Comparison of ENCODE assay signal across 2 cellular contexts in genomic region chr12:7302536-7303113, GRCh38.
A peak's percentile ranks its signal among the peaks of the same experiment; 100 is the strongest.
TF ChIP-seq lines count a peak whose summit lies in the region.

No MANE protein-coding gene starts in this region.

TF ChIP-seq in GM23338, 12 proteins besides CTCF, POLR2A, EP300 and RAD21 (continued from another document):
- TF ChIP-seq, protein P1, sequence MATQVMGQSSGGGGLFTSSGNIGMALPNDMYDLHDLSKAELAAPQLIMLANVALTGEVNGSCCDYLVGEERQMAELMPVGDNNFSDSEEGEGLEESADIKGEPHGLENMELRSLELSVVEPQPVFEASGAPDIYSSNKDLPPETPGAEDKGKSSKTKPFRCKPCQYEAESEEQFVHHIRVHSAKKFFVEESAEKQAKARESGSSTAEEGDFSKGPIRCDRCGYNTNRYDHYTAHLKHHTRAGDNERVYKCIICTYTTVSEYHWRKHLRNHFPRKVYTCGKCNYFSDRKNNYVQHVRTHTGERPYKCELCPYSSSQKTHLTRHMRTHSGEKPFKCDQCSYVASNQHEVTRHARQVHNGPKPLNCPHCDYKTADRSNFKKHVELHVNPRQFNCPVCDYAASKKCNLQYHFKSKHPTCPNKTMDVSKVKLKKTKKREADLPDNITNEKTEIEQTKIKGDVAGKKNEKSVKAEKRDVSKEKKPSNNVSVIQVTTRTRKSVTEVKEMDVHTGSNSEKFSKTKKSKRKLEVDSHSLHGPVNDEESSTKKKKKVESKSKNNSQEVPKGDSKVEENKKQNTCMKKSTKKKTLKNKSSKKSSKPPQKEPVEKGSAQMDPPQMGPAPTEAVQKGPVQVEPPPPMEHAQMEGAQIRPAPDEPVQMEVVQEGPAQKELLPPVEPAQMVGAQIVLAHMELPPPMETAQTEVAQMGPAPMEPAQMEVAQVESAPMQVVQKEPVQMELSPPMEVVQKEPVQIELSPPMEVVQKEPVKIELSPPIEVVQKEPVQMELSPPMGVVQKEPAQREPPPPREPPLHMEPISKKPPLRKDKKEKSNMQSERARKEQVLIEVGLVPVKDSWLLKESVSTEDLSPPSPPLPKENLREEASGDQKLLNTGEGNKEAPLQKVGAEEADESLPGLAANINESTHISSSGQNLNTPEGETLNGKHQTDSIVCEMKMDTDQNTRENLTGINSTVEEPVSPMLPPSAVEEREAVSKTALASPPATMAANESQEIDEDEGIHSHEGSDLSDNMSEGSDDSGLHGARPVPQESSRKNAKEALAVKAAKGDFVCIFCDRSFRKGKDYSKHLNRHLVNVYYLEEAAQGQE (IDR thresholded peaks at IDR 0.05; ENCODE audit: unreplicated experiment), result no peak
- TF ChIP-seq NANOG (IDR thresholded peaks at IDR 0.05; ENCODE audit: borderline replicate concordance), result no peak
- TF ChIP-seq POLR2AphosphoS5 (IDR thresholded peaks at IDR 0.05; ENCODE audit: low read depth), result no peak
- no peak for TF ChIP-seq STAT1 (IDR thresholded peaks at IDR 0.05; ENCODE audit: unreplicated experiment)
- no peak for TF ChIP-seq JUNB (IDR thresholded peaks at IDR 0.05; ENCODE audit: unreplicated experiment)
- no peak for TF ChIP-seq ZNF114 (CRISPR knock-in tag; IDR thresholded peaks at IDR 0.05)
- no peak for TF ChIP-seq ZNF331 (CRISPR knock-in tag; IDR thresholded peaks at IDR 0.05; ENCODE audit: low read depth)
- TF ChIP-seq, protein P2, sequence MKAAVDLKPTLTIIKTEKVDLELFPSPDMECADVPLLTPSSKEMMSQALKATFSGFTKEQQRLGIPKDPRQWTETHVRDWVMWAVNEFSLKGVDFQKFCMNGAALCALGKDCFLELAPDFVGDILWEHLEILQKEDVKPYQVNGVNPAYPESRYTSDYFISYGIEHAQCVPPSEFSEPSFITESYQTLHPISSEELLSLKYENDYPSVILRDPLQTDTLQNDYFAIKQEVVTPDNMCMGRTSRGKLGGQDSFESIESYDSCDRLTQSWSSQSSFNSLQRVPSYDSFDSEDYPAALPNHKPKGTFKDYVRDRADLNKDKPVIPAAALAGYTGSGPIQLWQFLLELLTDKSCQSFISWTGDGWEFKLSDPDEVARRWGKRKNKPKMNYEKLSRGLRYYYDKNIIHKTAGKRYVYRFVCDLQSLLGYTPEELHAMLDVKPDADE (IDR thresholded peaks at IDR 0.05), result no peak
- no peak for TF ChIP-seq CREB1 (CRISPR knock-in tag; IDR thresholded peaks at IDR 0.05; ENCODE audit: low read depth)
- TF ChIP-seq, protein P3, sequence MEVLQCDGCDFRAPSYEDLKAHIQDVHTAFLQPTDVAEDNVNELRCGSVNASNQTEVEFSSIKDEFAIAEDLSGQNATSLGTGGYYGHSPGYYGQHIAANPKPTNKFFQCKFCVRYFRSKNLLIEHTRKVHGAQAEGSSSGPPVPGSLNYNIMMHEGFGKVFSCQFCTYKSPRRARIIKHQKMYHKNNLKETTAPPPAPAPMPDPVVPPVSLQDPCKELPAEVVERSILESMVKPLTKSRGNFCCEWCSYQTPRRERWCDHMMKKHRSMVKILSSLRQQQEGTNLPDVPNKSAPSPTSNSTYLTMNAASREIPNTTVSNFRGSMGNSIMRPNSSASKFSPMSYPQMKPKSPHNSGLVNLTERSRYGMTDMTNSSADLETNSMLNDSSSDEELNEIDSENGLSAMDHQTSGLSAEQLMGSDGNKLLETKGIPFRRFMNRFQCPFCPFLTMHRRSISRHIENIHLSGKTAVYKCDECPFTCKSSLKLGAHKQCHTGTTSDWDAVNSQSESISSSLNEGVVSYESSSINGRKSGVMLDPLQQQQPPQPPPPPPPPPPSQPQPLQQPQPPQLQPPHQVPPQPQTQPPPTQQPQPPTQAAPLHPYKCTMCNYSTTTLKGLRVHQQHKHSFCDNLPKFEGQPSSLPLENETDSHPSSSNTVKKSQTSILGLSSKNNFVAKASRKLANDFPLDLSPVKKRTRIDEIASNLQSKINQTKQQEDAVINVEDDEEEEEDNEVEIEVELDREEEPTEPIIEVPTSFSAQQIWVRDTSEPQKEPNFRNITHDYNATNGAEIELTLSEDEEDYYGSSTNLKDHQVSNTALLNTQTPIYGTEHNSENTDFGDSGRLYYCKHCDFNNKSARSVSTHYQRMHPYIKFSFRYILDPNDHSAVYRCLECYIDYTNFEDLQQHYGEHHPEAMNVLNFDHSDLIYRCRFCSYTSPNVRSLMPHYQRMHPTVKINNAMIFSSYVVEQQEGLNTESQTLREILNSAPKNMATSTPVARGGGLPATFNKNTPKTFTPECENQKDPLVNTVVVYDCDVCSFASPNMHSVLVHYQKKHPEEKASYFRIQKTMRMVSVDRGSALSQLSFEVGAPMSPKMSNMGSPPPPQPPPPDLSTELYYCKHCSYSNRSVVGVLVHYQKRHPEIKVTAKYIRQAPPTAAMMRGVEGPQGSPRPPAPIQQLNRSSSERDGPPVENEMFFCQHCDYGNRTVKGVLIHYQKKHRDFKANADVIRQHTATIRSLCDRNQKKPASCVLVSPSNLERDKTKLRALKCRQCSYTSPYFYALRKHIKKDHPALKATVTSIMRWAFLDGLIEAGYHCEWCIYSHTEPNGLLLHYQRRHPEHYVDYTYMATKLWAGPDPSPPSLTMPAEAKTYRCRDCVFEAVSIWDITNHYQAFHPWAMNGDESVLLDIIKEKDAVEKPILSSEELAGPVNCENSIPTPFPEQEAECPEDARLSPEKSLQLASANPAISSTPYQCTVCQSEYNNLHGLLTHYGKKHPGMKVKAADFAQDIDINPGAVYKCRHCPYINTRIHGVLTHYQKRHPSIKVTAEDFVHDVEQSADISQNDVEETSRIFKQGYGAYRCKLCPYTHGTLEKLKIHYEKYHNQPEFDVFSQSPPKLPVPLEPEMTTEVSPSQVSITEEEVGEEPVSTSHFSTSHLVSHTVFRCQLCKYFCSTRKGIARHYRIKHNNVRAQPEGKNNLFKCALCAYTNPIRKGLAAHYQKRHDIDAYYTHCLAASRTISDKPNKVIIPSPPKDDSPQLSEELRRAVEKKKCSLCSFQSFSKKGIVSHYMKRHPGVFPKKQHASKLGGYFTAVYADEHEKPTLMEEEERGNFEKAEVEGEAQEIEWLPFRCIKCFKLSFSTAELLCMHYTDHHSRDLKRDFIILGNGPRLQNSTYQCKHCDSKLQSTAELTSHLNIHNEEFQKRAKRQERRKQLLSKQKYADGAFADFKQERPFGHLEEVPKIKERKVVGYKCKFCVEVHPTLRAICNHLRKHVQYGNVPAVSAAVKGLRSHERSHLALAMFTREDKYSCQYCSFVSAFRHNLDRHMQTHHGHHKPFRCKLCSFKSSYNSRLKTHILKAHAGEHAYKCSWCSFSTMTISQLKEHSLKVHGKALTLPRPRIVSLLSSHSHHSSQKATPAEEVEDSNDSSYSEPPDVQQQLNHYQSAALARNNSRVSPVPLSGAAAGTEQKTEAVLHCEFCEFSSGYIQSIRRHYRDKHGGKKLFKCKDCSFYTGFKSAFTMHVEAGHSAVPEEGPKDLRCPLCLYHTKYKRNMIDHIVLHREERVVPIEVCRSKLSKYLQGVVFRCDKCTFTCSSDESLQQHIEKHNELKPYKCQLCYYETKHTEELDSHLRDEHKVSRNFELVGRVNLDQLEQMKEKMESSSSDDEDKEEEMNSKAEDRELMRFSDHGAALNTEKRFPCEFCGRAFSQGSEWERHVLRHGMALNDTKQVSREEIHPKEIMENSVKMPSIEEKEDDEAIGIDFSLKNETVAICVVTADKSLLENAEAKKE (CRISPR knock-in tag; IDR thresholded peaks at IDR 0.05), result no peak
- TF ChIP-seq EZH2 (IDR thresholded peaks at IDR 0.05; ENCODE audit: low read depth, unreplicated experiment), result no peak

TF ChIP-seq in K562, 482 proteins besides CTCF, POLR2A, EP300 and RAD21 (continued from another document and continues in another):
- TF ChIP-seq MLLT1 (IDR thresholded peaks at IDR 0.05) (no peak), KDM4B (IDR thresholded peaks at IDR 0.05; ENCODE audit: borderline replicate concordance in 2 of 2, low read depth in 1 of 2) (no peak), PHTF2 (CRISPR knock-in tag; IDR thresholded peaks at IDR 0.05) (no peak), ZNF512 (tag; IDR thresholded peaks at IDR 0.05) (no peak), TAL1 (IDR thresholded peaks at IDR 0.05) (peak; percentile 79), EZH2 (IDR thresholded peaks at IDR 0.05; ENCODE audit: borderline replicate concordance, low read depth, low read length) (no peak), ZNF239 (CRISPR knock-in tag; IDR thresholded peaks at IDR 0.05) (no peak), HMG20A (CRISPR knock-in tag; conservative IDR thresholded peaks at IDR 0.05) (no peak), NR3C1 (CRISPR knock-in tag; IDR thresholded peaks at IDR 0.05) (no peak), SRSF1 (IDR thresholded peaks at IDR 0.05; ENCODE audit: low read depth, low read length) (no peak), PYGO2 (tag; IDR thresholded peaks at IDR 0.05) (no peak), PHF21A (IDR thresholded peaks at IDR 0.05; ENCODE audit: borderline replicate concordance, low read depth) (no peak), SAFB2 (IDR thresholded peaks at IDR 0.05; ENCODE audit: borderline replicate concordance, low read depth, low read length, severe bottlenecking) (no peak), ETV6 (IDR thresholded peaks at IDR 0.05; ENCODE audit: borderline replicate concordance in 1 of 2, low read depth in 2 of 2, low read length in 1 of 2) (no peak), ETV6 (CRISPR knock-in tag; IDR thresholded peaks at IDR 0.05; ENCODE audit: borderline replicate concordance) (no peak), ZSCAN32 (CRISPR knock-in tag; IDR thresholded peaks at IDR 0.05) (no peak), PHF8 (IDR thresholded peaks at IDR 0.05; ENCODE audit: borderline replicate concordance, low read length) (no peak), ZNF785 (CRISPR knock-in tag; IDR thresholded peaks at IDR 0.05) (no peak), TCF3 (CRISPR knock-in tag; IDR thresholded peaks at IDR 0.05) (peak; percentile 72), NR2C1 (IDR thresholded peaks at IDR 0.05) (no peak), NR2C1 (tag; IDR thresholded peaks at IDR 0.05) (peak; percentile 50; the same call in 1 of the 2 replicates), MTA2 (IDR thresholded peaks at IDR 0.05; ENCODE audit: low read depth) (peak; percentile 44; the same call in 1 of the 2 replicates), FOS (IDR thresholded peaks at IDR 0.05; ENCODE audit: extremely low read depth, insufficient read length) (no peak), ZBTB7A (IDR thresholded peaks at IDR 0.05; ENCODE audit: borderline replicate concordance, control insufficient read depth, low read depth, low read length) (no peak), HBP1 (CRISPR knock-in tag; IDR thresholded peaks at IDR 0.05) (no peak), CREB3L1 (IDR thresholded peaks at IDR 0.05; ENCODE audit: borderline replicate concordance, low read depth) (no peak), SRSF7 (optimal IDR thresholded peaks at IDR 0.05; ENCODE audit: low read depth, low read length) (no peak), ATF4 (CRISPR knock-in tag; IDR thresholded peaks at IDR 0.05) (peak; percentile 89), SOX6 (IDR thresholded peaks at IDR 0.05) (peak; percentile 87), MYC (IDR thresholded peaks at IDR 0.05; ENCODE audit: low read depth, low read length) (peak; percentile 91), MYC (CRISPR knock-in tag; IDR thresholded peaks at IDR 0.05; ENCODE audit: borderline replicate concordance, low read depth) (no peak)
